ENCODE assay signal across 9 cellular contexts in genomic region chr15:63605816-63606215, GRCh38. TPM values are rescaled to one million over a fixed set of nuclear protein-coding genes. Genes with fewer than 3 reads are reported as not detected.
DNase-seq lines count a peak whose midpoint lies in the region; ATAC-seq, FAIRE-seq and TF ChIP-seq lines count a peak whose summit lies in the region.
"Had no signal": no experiment of that assay in that cellular context is flagged by ENCODE, and none has a peak within 500 bp of the region (broad histone marks: within the 10 kb centered on the region; RNA-seq: fewer than 3 reads in every experiment).

No MANE protein-coding gene starts in this region.

- TF ChIP-seq CTCF in kidney (IDR thresholded peaks at IDR 0.05; ENCODE audit: borderline replicate concordance, extremely low read depth, insufficient read depth) (no peak), heart right ventricle (IDR thresholded peaks at IDR 0.05) (no peak)

- H3K27me3 ChIP-seq in heart right ventricle = no peaks in the 10 kb centered on the region

- H3K4me3 ChIP-seq in kidney (ENCODE audit: low read length in 2 of 2) (no peak overlapping the region), heart right ventricle (no peak overlapping the region)

- H3K4me1 Mint-ChIP-seq in T-helper 2 cell treated with Interferon-gamma antibody and Interleukin-4, amounts not matched to agents 5 μg/mL and 100 μg/mL, for 36 hours (ENCODE audit: low read depth) = peaks cover 41% of the 10 kb centered on the region
- H3K4me1 Mint-ChIP-seq in activated naive CD4-positive, alpha-beta T cell treated with anti-CD3 and anti-CD28 coated beads, Interleukin-2, amount 10 ng/mL, durations not matched to agents 7 days and 5 days = peaks cover 61% of the 10 kb centered on the region

- no peak for FAIRE-seq in kidney (lab: Jason Lieb, UNC)

- H3K4me1 ChIP-seq in kidney (ENCODE audit: control insufficient read depth in 1 of 2, insufficient read depth in 1 of 2, low read depth in 1 of 2, low read length in 2 of 2) (peaks cover 17 to 21% of the 10 kb centered on the region in 2 donors), heart right ventricle (peaks cover 2 to 48% (median 27%) of the 10 kb centered on the region in 9 donors)

- peaks cover 19% of the 10 kb centered on the region for H3K36me3 Mint-ChIP-seq in T-helper 2 cell treated with Interferon-gamma antibody and Interleukin-4, amounts not matched to agents 5 μg/mL and 100 μg/mL, for 36 hours (ENCODE audit: low read depth)
- H3K36me3 Mint-ChIP-seq in activated naive CD4-positive, alpha-beta T cell treated with anti-CD3 and anti-CD28 coated beads, Interleukin-2, amount 10 ng/mL, durations not matched to agents 7 days and 5 days = peaks cover 25% of the 10 kb centered on the region

- H3K4me3 Mint-ChIP-seq in T-helper 2 cell treated with Interferon-gamma antibody and Interleukin-4, amounts not matched to agents 5 μg/mL and 100 μg/mL, for 36 hours = peak overlapping the region; percentile 21
- no peak overlapping the region for H3K4me3 Mint-ChIP-seq in activated naive CD4-positive, alpha-beta T cell treated with anti-CD3 and anti-CD28 coated beads, Interleukin-2, amount 10 ng/mL, durations not matched to agents 7 days and 5 days
- H3K4me3 Mint-ChIP-seq: nephron had no signal

- peak overlapping the region; percentile 90 for H3K27ac Mint-ChIP-seq in T-helper 2 cell treated with Interferon-gamma antibody and Interleukin-4, amounts not matched to agents 5 μg/mL and 100 μg/mL, for 36 hours
- peak overlapping the region; percentile 87 for H3K27ac Mint-ChIP-seq in activated naive CD4-positive, alpha-beta T cell treated with anti-CD3 and anti-CD28 coated beads, Interleukin-2, amount 10 ng/mL, durations not matched to agents 7 days and 5 days
- H3K27ac Mint-ChIP-seq: nephron had no signal

- no peaks in the 10 kb centered on the region for H3K27me3 Mint-ChIP-seq in T-helper 2 cell treated with Interferon-gamma antibody and Interleukin-4, amounts not matched to agents 5 μg/mL and 100 μg/mL, for 36 hours (ENCODE audit: low read depth)
- peaks cover 8% of the 10 kb centered on the region for H3K27me3 Mint-ChIP-seq in activated naive CD4-positive, alpha-beta T cell treated with anti-CD3 and anti-CD28 coated beads, Interleukin-2, amount 10 ng/mL, durations not matched to agents 7 days and 5 days

- H3K9me3 Mint-ChIP-seq in T-helper 2 cell treated with Interferon-gamma antibody and Interleukin-4, amounts not matched to agents 5 μg/mL and 100 μg/mL, for 36 hours = no peaks in the 10 kb centered on the region
- H3K9me3 Mint-ChIP-seq in activated naive CD4-positive, alpha-beta T cell treated with anti-CD3 and anti-CD28 coated beads, Interleukin-2, amount 10 ng/mL, durations not matched to agents 7 days and 5 days = no peaks in the 10 kb centered on the region
- H3K9me3 Mint-ChIP-seq: nephron had no signal

- intact Hi-C loops in kidney (cut with DNase I) (no loop called here), heart right ventricle (cut with DNase I) (loop anchor here in 2 of 10 donors (10.0 kb wide), 2 partner anchors 289 to 459 kb away; no protein-coding TSS in a partner anchor)

- no peak overlapping the region for H3K27ac ChIP-seq in kidney (ENCODE audit: low read depth in 2 of 2, low read length in 2 of 2)
- H3K27ac ChIP-seq in heart right ventricle = peak overlapping the region in 2 of 10 donors; percentile 41 to 42

- H3K36me3 ChIP-seq in kidney (ENCODE audit: control insufficient read depth in 1 of 2, insufficient read depth in 2 of 2, low read length in 2 of 2) (peaks cover 9 to 19% of the 10 kb centered on the region in 2 donors), heart right ventricle (peaks cover 0 to 56% (median 23%) of the 10 kb centered on the region in 9 donors)

- CTCF ChIA-PET in activated naive CD4-positive, alpha-beta T cell treated with anti-CD3 and anti-CD28 coated beads, Interleukin-2, amount 10 ng/mL, durations not matched to agents 7 days and 5 days (lab: Charles Lee) = interaction anchor here (0.7 to 10.6 kb wide), 5 partner anchors 56 to 462 kb away, joined by 3 to 114 read pairs (median 7); partner anchors contain the start of gene DAPK2

- H3K9me3 ChIP-seq in kidney (ENCODE audit: control insufficient read depth in 1 of 2, low read length in 2 of 2) (no peaks in the 10 kb centered on the region), heart right ventricle (no peaks in the 10 kb centered on the region)

- peak; percentile 7 for DNase-seq in GF-D8 (lab: John Stamatoyannopoulos, UW)
- peak; percentile 55 for DNase-seq in T-helper 2 cell treated with Interferon-gamma antibody and Interleukin-4, amounts not matched to agents 5 μg/mL and 100 μg/mL, for 36 hours (ENCODE audit: low spot score)
- peak; percentile 78 for DNase-seq in activated naive CD4-positive, alpha-beta T cell treated with anti-CD3 and anti-CD28 coated beads, Interleukin-2, amount 10 ng/mL, durations not matched to agents 7 days and 5 days
- peak; percentile 48 to 63 for DNase-seq in stimulated activated CD4-positive, alpha-beta T cell treated with anti-CD3 and anti-CD28 coated beads, Interleukin-2, amount 100 ng/mL, for 24 hours
- no peak for DNase-seq in LoVo (ENCODE audit: low spot score)
- DNase-seq in kidney = no peak
- DNase-seq in heart right ventricle = no peak

- no peak overlapping the region for H3K9ac ChIP-seq in kidney (ENCODE audit: low read length in 2 of 2)

- ATAC-seq in HG02938 (IDR thresholded peaks at IDR 0.05; ENCODE audit: unreplicated experiment) (no peak), heart right ventricle (no peak)

- WGBS in heart right ventricle, 2 donors = 62 to 68% methylated on average over 7 of the region's 7 CpGs

RNA-seq across cellular contexts. Expression of gene FBXL22, which starts 8.6 kb away (rescaled TPM):
- 4.7 TPM for total RNA-seq in kidney
- 1.2 TPM for polyA plus RNA-seq in kidney (ENCODE audit: insufficient read depth, low read depth, low replicate concordance)
- total RNA-seq in heart right ventricle = 10 to 100 TPM; 10.9 to 37.7 (median 23.5) TPM
- polyA plus RNA-seq in heart right ventricle = 10 to 100 TPM in 1 of 2 donors, 1 to 10 TPM in 1; 2.5 to 38.3 TPM

Comparison
In these comparisons a context has a peak if more than half of its experiments do, and no peak if none do; other contexts are left out.
1. DNase-seq: peak in GF-D8 (single experiment), T-helper 2 cell treated with Interferon-gamma antibody and Interleukin-4, amounts not matched to agents 5 μg/mL and 100 μg/mL, for 36 hours (single experiment), activated naive CD4-positive, alpha-beta T cell treated with anti-CD3 and anti-CD28 coated beads, Interleukin-2, amount 10 ng/mL, durations not matched to agents 7 days and 5 days (single experiment) and stimulated activated CD4-positive, alpha-beta T cell treated with anti-CD3 and anti-CD28 coated beads, Interleukin-2, amount 100 ng/mL, for 24 hours (2 of 2); none in LoVo (single experiment), kidney (single experiment) and heart right ventricle (0 of 2).